In the genomic region with DNA sequence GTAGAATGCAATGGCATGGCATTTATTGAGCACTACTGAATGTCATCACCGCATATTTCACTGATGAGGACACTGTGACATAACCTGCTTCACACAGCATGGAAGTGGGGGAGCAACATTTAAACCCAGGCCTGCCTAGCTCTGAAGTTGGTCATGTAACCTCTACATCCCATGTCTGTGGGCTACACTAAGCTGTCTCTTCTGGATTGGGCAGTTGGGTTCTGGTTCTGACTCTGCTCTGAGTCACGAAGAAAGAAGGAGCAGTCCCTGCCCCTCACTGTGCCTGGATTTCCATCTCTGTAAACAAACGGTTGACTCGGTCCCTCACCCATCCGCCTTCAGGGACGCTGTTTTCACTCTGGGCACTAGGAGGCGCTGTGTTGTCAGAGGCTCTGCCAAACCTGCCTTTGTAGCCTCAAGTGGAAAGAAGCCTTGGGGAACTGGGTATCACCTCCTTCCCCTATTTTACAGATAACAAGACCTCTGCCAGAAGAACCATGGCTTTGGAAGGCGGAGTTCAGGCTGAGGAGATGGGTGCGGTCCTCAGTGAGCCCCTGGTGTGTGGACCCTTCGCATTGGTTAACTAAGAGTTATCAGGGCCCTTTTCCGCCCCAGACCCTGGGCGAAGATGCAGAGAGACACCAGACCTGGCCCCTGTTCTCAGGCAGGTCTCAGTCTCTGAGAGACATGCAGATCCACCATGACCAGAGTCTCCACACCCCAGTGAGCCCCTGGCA, we compare ENCODE assay signal across 8 cellular contexts. TPM values are rescaled to one million over a fixed set of nuclear protein-coding genes. Genes with fewer than 3 reads are reported as not detected.
DNase-seq lines count a peak whose midpoint lies in the region; ATAC-seq and TF ChIP-seq lines count a peak whose summit lies in the region.

No MANE protein-coding gene starts in this region.

- H3K27ac ChIP-seq in lung (ENCODE audit: low read depth in 1 of 2, low read length in 1 of 2): no peak overlapping the region

- H3K9me3 ChIP-seq in lung (ENCODE audit: control insufficient read depth in 2 of 2, insufficient read depth in 1 of 2, low read length in 1 of 2): no peaks in the 10 kb centered on the region

- H3K4me3 ChIP-seq in AG09309 (ENCODE audit: control insufficient read depth, low read depth, low read length): no peak overlapping the region
- H3K4me3 ChIP-seq in lung: no peak overlapping the region

- no peak for DNase-seq in AG09309 (ENCODE audit: low read depth)
- DNase-seq in GM19240 (ENCODE audit: insufficient read length, low spot score): peak; percentile 69
- DNase-seq in NCI-H2227 (lab: John Stamatoyannopoulos, UW; ENCODE audit: unreplicated experiment): peak; percentile 79
- peak; percentile 78 for DNase-seq in activated CD4-positive, CD25-positive, alpha-beta regulatory T cell treated with anti-CD3 and anti-CD28 coated beads, Interleukin-2, amount 50 U/mL, for 72 hours
- DNase-seq in chondrocyte (ENCODE audit: low spot score): peak; percentile 73
- peak; percentile 78 for DNase-seq in lung (ENCODE audit: low spot score)
- peak; percentile 29 to 33 for DNase-seq in stimulated activated CD8-positive, alpha-beta memory T cell treated with anti-CD3 and anti-CD28 coated beads, Interleukin-15, amount 100 ng/mL, for 4 hours (ENCODE audit: low read depth in 2 of 2)

- no peaks in the 10 kb centered on the region for H3K36me3 Mint-ChIP-seq in chondrocyte (ENCODE audit: low read depth)

- no peak overlapping the region for H3K4me3 Mint-ChIP-seq in chondrocyte (ENCODE audit: unreplicated experiment)

- no peaks in the 10 kb centered on the region for H3K36me3 ChIP-seq in lung (ENCODE audit: control insufficient read depth in 2 of 2, insufficient read depth in 2 of 2, low read length in 2 of 2)

- no peaks in the 10 kb centered on the region for H3K4me1 ChIP-seq in lung (ENCODE audit: control insufficient read depth in 2 of 2, insufficient read depth in 2 of 2, low read length in 2 of 2)

- peak; percentile 70 for ATAC-seq in lung (ENCODE audit: insufficient read depth, low FRiP score)
- ATAC-seq in GM21528 (IDR thresholded peaks at IDR 0.05; ENCODE audit: low FRiP score, unreplicated experiment): no peak

- 41 to 42% methylated on average over 12 of the region's 12 CpGs for WGBS in lung, 2 donors

- no peaks in the 10 kb centered on the region for H3K9me3 Mint-ChIP-seq in chondrocyte (ENCODE audit: low read depth)

- H3K27me3 Mint-ChIP-seq in chondrocyte (ENCODE audit: low read depth): no peaks in the 10 kb centered on the region

- peaks cover 9% of the 10 kb centered on the region for H3K4me1 Mint-ChIP-seq in chondrocyte (ENCODE audit: low read depth)

- TF ChIP-seq CTCF in AG09309 (IDR thresholded peaks at IDR 0.05; ENCODE audit: control insufficient read depth, insufficient read depth, low read depth, low read length, missing control alignments) (peak; percentile 96), chondrocyte (IDR thresholded peaks at IDR 0.05) (peak; percentile 93), lung (IDR thresholded peaks at IDR 0.05; ENCODE audit: control extremely low read depth, extremely low read depth) (peak; percentile 72)

- H3K27me3 ChIP-seq in lung (ENCODE audit: control insufficient read depth, insufficient read depth): no peaks in the 10 kb centered on the region

- no peak overlapping the region for H3K27ac Mint-ChIP-seq in chondrocyte (ENCODE audit: unreplicated experiment)

RNA-seq across cellular contexts. Expression of a gene that starts 12.6 kb away (rescaled TPM):
- total RNA-seq in chondrocyte (82.4 to 114 TPM (median 113 TPM) in 3 replicates), lung (10 to 100 TPM; 67.6 to 74.6 TPM)
- polyA plus RNA-seq in lung: 10 to 100 TPM; 27.9 to 39.4 TPM

RNA-seq across cellular contexts. Expression of a gene that starts 23.3 kb away (rescaled TPM):
- 0.20 TPM in 1 of 3 replicates, not detected in the others for total RNA-seq in chondrocyte
- total RNA-seq in lung: 1 to 10 TPM; 3.1 to 4.2 TPM
- polyA plus RNA-seq in lung: 10 to 100 TPM in 1 of 2 donors, 1 to 10 TPM in 1; 3.0 to 13.0 TPM
